Comparison of ENCODE assay signal across 1 cellular context in the genomic region with DNA sequence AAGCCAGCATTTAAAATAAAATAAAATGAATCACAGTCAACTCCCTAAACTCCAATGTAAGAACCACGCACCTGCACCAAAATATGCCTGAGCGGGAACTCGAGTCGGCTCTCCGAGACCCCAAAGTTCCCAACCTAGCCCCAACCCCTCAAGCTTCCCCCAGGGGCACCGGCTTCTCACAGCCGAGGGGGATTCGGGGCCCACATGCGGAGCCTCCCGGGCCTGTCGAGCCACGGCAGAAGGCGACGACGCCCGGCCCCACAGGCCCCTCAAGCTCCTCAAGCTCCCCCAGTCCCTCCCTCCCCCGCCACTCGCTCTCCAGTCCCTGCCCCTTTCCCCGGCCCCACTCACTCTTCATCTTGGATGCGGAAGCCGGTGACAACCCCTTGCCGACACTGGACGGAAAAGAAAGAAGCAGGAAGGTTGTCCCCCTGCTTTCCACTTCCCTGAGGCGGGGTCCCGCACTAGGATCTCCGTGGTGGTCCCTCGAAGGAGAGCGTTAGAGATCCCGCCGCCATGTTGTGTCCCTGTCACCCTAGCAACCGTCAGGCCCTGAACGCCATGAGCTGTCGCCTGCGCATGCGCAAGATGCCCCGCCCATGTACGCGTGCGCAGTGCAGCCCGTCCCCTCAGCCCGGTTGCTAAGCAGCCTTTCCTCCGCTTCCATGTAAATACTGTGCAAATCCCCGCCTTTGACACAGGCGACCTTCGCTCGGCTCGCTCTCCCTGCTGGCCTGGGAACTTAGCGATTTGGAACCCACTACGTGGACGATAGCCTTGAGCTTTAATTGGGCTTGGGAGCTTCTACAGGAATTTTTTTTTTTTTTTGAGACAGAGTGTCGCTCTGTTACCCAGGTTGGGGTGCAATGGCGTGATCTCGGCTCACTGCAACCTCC.
TF ChIP-seq lines count a peak whose summit lies in the region.

A gene with protein sequence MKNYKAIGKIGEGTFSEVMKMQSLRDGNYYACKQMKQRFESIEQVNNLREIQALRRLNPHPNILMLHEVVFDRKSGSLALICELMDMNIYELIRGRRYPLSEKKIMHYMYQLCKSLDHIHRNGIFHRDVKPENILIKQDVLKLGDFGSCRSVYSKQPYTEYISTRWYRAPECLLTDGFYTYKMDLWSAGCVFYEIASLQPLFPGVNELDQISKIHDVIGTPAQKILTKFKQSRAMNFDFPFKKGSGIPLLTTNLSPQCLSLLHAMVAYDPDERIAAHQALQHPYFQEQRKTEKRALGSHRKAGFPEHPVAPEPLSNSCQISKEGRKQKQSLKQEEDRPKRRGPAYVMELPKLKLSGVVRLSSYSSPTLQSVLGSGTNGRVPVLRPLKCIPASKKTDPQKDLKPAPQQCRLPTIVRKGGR (minus strand): TSS at position 554 of the 896 bp plus-strand sequence. CDS start 196 bp downstream, at position 358.

TF ChIP-seq in HepG2, 621 proteins besides CTCF, POLR2A, EP300 and RAD21 (continued from another document and continues in another):
- TF ChIP-seq ADNP (CRISPR knock-in tag; IDR thresholded peaks at IDR 0.05) (no peak), AGO1 (IDR thresholded peaks at IDR 0.05; ENCODE audit: low read depth, low read length, poor library complexity, severe bottlenecking) (no peak), ZNF101 (CRISPR knock-in tag; IDR thresholded peaks at IDR 0.05; ENCODE audit: borderline replicate concordance, low read depth) (no peak), KDM1A (CRISPR knock-in tag; IDR thresholded peaks at IDR 0.05) (no peak), ZNF775 (CRISPR knock-in tag; IDR thresholded peaks at IDR 0.05; ENCODE audit: borderline replicate concordance) (no peak), ZBTB3 (CRISPR knock-in tag; IDR thresholded peaks at IDR 0.05; ENCODE audit: borderline replicate concordance, low read depth) (no peak), NFYB (CRISPR knock-in tag; IDR thresholded peaks at IDR 0.05) (no peak), ZNF777 (CRISPR knock-in tag; IDR thresholded peaks at IDR 0.05) (peak; percentile 17; the same call in 1 of the 2 replicates), ZFY (CRISPR knock-in tag; IDR thresholded peaks at IDR 0.05) (peak; percentile 65), NFE2L2 (IDR thresholded peaks at IDR 0.05; ENCODE audit: low read length) (no peak), ZNF30 (CRISPR knock-in tag; IDR thresholded peaks at IDR 0.05) (no peak), SKI (IDR thresholded peaks at IDR 0.05; ENCODE audit: partially characterized antibody) (peak; percentile 31), ZSCAN12 (CRISPR knock-in tag; IDR thresholded peaks at IDR 0.05) (no peak), NBN (conservative IDR thresholded peaks at IDR 0.05) (no peak), ELF4 (CRISPR knock-in tag; IDR thresholded peaks at IDR 0.05; ENCODE audit: borderline replicate concordance) (no peak), KDM5B (CRISPR knock-in tag; IDR thresholded peaks at IDR 0.05; ENCODE audit: borderline replicate concordance) (0 out of 2 replicates have a peak, but pooled peaks have one; percentile 66), ZFP90 (CRISPR knock-in tag; IDR thresholded peaks at IDR 0.05; ENCODE audit: borderline replicate concordance) (no peak), ZNF282 (IDR thresholded peaks at IDR 0.05; ENCODE audit: partially characterized antibody) (no peak), ZNF776 (CRISPR knock-in tag; IDR thresholded peaks at IDR 0.05) (0 out of 2 replicates have a peak, but pooled peaks have one; percentile 43), MIER3 (CRISPR knock-in tag; IDR thresholded peaks at IDR 0.05; ENCODE audit: borderline replicate concordance) (no peak; the same call in 1 of the 2 replicates), ZNF629 (CRISPR knock-in tag; conservative IDR thresholded peaks at IDR 0.05) (no peak), GZF1 (CRISPR knock-in tag; IDR thresholded peaks at IDR 0.05) (no peak), FOXA1 (IDR thresholded peaks at IDR 0.05) (no peak), FOXA1 (CRISPR knock-in tag; IDR thresholded peaks at IDR 0.05) (peak; percentile 92), ZNF33B (CRISPR knock-in tag; IDR thresholded peaks at IDR 0.05) (no peak), KLF16 (CRISPR knock-in tag; IDR thresholded peaks at IDR 0.05) (0 out of 4 replicates have a peak, but pooled peaks of 1 of the 2 experiments have one; percentile 27), ZNF335 (CRISPR knock-in tag; IDR thresholded peaks at IDR 0.05) (no peak), ZNF207 (IDR thresholded peaks at IDR 0.05; ENCODE audit: borderline replicate concordance) (no peak), NFE2L1 (CRISPR knock-in tag; IDR thresholded peaks at IDR 0.05; ENCODE audit: borderline replicate concordance) (no peak), MBNL3 (CRISPR knock-in tag; conservative IDR thresholded peaks at IDR 0.05) (no peak), MIER2 (CRISPR knock-in tag; IDR thresholded peaks at IDR 0.05) (no peak), MTA1 (CRISPR knock-in tag; IDR thresholded peaks at IDR 0.05; ENCODE audit: borderline replicate concordance) (peak; percentile 38; the same call in 1 of the 2 replicates), ARNT (IDR thresholded peaks at IDR 0.05) (no peak), NR2F1 (CRISPR knock-in tag; IDR thresholded peaks at IDR 0.05) (0 out of 4 replicates have a peak, but pooled peaks of 1 of the 2 experiments have one; percentile 36), BHLHE40 (IDR thresholded peaks at IDR 0.05; ENCODE audit: low read length) (no peak), STAT5B (CRISPR knock-in tag; IDR thresholded peaks at IDR 0.05) (no peak), SMAD9 (CRISPR knock-in tag; IDR thresholded peaks at IDR 0.05) (no peak; the same call in 1 of the 2 replicates)
- TF ChIP-seq, protein P1, sequence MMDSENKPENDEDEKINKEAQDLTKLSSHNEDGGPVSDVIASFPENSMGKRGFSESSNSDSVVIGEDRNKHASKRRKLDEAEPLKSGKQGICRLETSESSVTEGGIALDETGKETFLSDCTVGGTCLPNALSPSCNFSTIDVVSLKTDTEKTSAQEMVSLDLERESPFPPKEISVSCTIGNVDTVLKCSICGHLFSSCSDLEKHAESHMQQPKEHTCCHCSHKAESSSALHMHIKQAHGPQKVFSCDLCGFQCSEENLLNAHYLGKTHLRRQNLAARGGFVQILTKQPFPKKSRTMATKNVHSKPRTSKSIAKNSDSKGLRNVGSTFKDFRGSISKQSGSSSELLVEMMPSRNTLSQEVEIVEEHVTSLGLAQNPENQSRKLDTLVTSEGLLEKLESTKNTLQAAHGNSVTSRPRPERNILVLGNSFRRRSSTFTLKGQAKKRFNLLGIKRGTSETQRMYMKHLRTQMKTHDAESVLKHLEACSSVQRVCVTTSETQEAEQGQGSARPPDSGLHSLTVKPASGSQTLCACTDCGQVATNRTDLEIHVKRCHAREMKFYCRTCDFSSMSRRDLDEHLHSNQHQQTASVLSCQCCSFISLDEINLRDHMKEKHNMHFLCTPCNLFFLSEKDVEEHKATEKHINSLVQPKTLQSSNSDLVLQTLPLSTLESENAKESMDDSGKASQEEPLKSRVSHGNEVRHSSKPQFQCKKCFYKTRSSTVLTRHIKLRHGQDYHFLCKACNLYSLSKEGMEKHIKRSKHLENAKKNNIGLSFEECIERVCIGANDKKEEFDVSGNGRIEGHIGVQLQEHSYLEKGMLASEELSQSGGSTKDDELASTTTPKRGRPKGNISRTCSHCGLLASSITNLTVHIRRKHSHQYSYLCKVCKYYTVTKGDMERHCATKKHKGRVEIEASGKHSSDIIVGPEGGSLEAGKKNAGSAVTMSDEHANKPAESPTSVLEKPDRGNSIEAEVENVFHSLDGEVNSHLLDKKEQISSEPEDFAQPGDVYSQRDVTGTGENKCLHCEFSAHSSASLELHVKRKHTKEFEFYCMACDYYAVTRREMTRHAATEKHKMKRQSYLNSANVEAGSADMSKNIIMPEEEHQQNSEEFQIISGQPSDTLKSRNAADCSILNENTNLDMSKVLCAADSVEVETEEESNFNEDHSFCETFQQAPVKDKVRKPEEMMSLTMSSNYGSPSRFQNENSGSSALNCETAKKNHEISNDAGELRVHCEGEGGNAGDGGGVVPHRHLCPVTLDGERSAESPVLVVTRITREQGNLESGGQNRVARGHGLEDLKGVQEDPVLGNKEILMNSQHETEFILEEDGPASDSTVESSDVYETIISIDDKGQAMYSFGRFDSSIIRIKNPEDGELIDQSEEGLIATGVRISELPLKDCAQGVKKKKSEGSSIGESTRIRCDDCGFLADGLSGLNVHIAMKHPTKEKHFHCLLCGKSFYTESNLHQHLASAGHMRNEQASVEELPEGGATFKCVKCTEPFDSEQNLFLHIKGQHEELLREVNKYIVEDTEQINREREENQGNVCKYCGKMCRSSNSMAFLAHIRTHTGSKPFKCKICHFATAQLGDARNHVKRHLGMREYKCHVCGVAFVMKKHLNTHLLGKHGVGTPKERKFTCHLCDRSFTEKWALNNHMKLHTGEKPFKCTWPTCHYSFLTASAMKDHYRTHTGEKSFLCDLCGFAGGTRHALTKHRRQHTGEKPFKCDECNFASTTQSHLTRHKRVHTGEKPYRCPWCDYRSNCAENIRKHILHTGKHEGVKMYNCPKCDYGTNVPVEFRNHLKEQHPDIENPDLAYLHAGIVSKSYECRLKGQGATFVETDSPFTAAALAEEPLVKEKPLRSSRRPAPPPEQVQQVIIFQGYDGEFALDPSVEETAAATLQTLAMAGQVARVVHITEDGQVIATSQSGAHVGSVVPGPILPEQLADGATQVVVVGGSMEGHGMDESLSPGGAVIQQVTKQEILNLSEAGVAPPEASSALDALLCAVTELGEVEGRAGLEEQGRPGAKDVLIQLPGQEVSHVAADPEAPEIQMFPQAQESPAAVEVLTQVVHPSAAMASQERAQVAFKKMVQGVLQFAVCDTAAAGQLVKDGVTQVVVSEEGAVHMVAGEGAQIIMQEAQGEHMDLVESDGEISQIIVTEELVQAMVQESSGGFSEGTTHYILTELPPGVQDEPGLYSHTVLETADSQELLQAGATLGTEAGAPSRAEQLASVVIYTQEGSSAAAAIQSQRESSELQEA (CRISPR knock-in tag; IDR thresholded peaks at IDR 0.05; ENCODE audit: not compliant biosample characterization) = no peak
- TF ChIP-seq, protein P2, sequence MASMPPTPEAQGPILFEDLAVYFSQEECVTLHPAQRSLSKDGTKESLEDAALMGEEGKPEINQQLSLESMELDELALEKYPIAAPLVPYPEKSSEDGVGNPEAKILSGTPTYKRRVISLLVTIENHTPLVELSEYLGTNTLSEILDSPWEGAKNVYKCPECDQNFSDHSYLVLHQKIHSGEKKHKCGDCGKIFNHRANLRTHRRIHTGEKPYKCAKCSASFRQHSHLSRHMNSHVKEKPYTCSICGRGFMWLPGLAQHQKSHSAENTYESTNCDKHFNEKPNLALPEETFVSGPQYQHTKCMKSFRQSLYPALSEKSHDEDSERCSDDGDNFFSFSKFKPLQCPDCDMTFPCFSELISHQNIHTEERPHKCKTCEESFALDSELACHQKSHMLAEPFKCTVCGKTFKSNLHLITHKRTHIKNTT (CRISPR knock-in tag; IDR thresholded peaks at IDR 0.05) = no peak
- TF ChIP-seq, protein P3, sequence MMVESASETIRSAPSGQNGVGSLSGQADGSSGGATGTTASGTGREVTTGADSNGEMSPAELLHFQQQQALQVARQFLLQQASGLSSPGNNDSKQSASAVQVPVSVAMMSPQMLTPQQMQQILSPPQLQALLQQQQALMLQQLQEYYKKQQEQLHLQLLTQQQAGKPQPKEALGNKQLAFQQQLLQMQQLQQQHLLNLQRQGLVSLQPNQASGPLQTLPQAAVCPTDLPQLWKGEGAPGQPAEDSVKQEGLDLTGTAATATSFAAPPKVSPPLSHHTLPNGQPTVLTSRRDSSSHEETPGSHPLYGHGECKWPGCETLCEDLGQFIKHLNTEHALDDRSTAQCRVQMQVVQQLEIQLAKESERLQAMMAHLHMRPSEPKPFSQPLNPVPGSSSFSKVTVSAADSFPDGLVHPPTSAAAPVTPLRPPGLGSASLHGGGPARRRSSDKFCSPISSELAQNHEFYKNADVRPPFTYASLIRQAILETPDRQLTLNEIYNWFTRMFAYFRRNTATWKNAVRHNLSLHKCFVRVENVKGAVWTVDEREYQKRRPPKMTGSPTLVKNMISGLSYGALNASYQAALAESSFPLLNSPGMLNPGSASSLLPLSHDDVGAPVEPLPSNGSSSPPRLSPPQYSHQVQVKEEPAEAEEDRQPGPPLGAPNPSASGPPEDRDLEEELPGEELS (CRISPR knock-in tag; IDR thresholded peaks at IDR 0.05) = no peak
- TF ChIP-seq, protein P4, sequence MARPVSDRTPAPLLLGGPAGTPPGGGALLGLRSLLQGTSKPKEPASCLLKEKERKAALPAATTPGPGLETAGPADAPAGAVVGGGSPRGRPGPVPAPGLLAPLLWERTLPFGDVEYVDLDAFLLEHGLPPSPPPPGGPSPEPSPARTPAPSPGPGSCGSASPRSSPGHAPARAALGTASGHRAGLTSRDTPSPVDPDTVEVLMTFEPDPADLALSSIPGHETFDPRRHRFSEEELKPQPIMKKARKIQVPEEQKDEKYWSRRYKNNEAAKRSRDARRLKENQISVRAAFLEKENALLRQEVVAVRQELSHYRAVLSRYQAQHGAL (CRISPR knock-in tag; IDR thresholded peaks at IDR 0.05; ENCODE audit: not compliant biosample characterization) = no peak
- TF ChIP-seq, protein P5, sequence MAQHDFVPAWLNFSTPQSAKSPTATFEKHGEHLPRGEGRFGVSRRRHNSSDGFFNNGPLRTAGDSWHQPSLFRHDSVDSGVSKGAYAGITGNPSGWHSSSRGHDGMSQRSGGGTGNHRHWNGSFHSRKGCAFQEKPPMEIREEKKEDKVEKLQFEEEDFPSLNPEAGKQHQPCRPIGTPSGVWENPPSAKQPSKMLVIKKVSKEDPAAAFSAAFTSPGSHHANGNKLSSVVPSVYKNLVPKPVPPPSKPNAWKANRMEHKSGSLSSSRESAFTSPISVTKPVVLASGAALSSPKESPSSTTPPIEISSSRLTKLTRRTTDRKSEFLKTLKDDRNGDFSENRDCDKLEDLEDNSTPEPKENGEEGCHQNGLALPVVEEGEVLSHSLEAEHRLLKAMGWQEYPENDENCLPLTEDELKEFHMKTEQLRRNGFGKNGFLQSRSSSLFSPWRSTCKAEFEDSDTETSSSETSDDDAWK (CRISPR knock-in tag; IDR thresholded peaks at IDR 0.05) = no peak
- TF ChIP-seq, protein P6, sequence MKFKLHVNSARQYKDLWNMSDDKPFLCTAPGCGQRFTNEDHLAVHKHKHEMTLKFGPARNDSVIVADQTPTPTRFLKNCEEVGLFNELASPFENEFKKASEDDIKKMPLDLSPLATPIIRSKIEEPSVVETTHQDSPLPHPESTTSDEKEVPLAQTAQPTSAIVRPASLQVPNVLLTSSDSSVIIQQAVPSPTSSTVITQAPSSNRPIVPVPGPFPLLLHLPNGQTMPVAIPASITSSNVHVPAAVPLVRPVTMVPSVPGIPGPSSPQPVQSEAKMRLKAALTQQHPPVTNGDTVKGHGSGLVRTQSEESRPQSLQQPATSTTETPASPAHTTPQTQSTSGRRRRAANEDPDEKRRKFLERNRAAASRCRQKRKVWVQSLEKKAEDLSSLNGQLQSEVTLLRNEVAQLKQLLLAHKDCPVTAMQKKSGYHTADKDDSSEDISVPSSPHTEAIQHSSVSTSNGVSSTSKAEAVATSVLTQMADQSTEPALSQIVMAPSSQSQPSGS (CRISPR knock-in tag; IDR thresholded peaks at IDR 0.05) = no peak
- TF ChIP-seq, protein P7, sequence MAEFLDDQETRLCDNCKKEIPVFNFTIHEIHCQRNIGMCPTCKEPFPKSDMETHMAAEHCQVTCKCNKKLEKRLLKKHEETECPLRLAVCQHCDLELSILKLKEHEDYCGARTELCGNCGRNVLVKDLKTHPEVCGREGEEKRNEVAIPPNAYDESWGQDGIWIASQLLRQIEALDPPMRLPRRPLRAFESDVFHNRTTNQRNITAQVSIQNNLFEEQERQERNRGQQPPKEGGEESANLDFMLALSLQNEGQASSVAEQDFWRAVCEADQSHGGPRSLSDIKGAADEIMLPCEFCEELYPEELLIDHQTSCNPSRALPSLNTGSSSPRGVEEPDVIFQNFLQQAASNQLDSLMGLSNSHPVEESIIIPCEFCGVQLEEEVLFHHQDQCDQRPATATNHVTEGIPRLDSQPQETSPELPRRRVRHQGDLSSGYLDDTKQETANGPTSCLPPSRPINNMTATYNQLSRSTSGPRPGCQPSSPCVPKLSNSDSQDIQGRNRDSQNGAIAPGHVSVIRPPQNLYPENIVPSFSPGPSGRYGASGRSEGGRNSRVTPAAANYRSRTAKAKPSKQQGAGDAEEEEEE (CRISPR knock-in tag; IDR thresholded peaks at IDR 0.05; ENCODE audit: borderline replicate concordance) = no peak
